In genomic region chr18:10670856-10671255, GRCh38 we compare ENCODE assay signal across 14 cellular contexts.
DNase-seq lines count a peak whose midpoint lies in the region; ATAC-seq, FAIRE-seq and TF ChIP-seq lines count a peak whose summit lies in the region.
"Had no signal": no experiment of that assay in that cellular context is flagged by ENCODE, and none has a peak within 500 bp of the region (broad histone marks: within the 10 kb centered on the region; RNA-seq: fewer than 3 reads in every experiment).

No MANE protein-coding gene starts in this region.

- POLR2A ChIA-PET in HepG2 (lab: Yijun Ruan, JAX) = no interaction called here

- TF ChIP-seq EP300 in HepG2 (IDR thresholded peaks at IDR 0.05; ENCODE audit: low read depth in 2 of 2, low read length in 2 of 2) (no peak), HepG2 (CRISPR knock-in tag; IDR thresholded peaks at IDR 0.05; ENCODE audit: borderline replicate concordance) (no peak)

- in situ Hi-C loops in HepG2 (cut with HindIII; ENCODE audit: extremely low pct_ligation_motif_present, low pct_unique_long_range_greater_than_20kb) = no loop called here

- H3K9me3 Mint-ChIP-seq in type B pancreatic cell (no peaks in the 10 kb centered on the region), immature natural killer cell (peaks cover 0 to 2% (median 0%) of the 10 kb centered on the region in 6 donors)
- H3K9me3 Mint-ChIP-seq: CD4-positive, CD25-positive, alpha-beta regulatory T cell had no signal

- H3K4me3 ChIP-seq in HepG2 (replicated peaks in 1 of 3; ENCODE audit: insufficient read depth in 1 of 3, low read depth in 2 of 3, low read length in 3 of 3) (no peak overlapping the region), right lobe of liver (no peak overlapping the region)
- H3K4me3 ChIP-seq: BLaER1 treated with 17β-estradiol and CSF1 and Interleukin-3, amounts not matched to agents 10 nM and 100 nM; HAP-1 had no signal

- H3K36me3 ChIP-seq in HepG2 (replicated peaks in 1 of 2; ENCODE audit: control insufficient read depth in 1 of 2, insufficient read depth in 2 of 2, low read length in 2 of 2) (no peaks in the 10 kb centered on the region), right lobe of liver (no peaks in the 10 kb centered on the region)
- H3K36me3 ChIP-seq: BLaER1 treated with 17β-estradiol and CSF1 and Interleukin-3, amounts not matched to agents 10 nM and 100 nM; HAP-1 had no signal

- no peak for FAIRE-seq in HepG2 (lab: Jason Lieb, UNC)
- FAIRE-seq: GM12892, H1 had no signal

- 87% methylated on average over 5 of the region's 5 CpGs for WGBS in HepG2 (ENCODE audit: low lambda C conversion rate)
- 85% methylated on average over 4 of the region's 5 CpGs for WGBS in right lobe of liver (ENCODE audit: insufficient coverage, low coverage, low lambda C conversion rate, missing lambda C conversion rate)

- H3K4me1 Mint-ChIP-seq in type B pancreatic cell (ENCODE audit: unreplicated experiment) = peaks cover 4% of the 10 kb centered on the region
- no peaks in the 10 kb centered on the region for H3K4me1 Mint-ChIP-seq in immature natural killer cell
- H3K4me1 Mint-ChIP-seq: CD4-positive, CD25-positive, alpha-beta regulatory T cell had no signal

- H3K79me2 ChIP-seq in HepG2 (ENCODE audit: insufficient read depth, low read length) = no peaks in the 10 kb centered on the region

- TF ChIP-seq CTCF in HepG2 (CRISPR knock-in tag; IDR thresholded peaks at IDR 0.05) (no peak), right lobe of liver (IDR thresholded peaks at IDR 0.05) (no peak), type B pancreatic cell (conservative IDR thresholded peaks at IDR 0.05) (no peak)

- intact Hi-C loops in HepG2 (cut with micrococcal nuclease; ENCODE audit: unreplicated experiment) = no loop called here
- intact Hi-C loops in right lobe of liver (cut with DNase I) = no loop called here

- TF ChIP-seq POLR2A in HepG2 (IDR thresholded peaks at IDR 0.05; ENCODE audit: insufficient read depth in 1 of 2, low read depth in 2 of 2, low read length in 2 of 2) = no peak
- TF ChIP-seq POLR2A in right lobe of liver (IDR thresholded peaks at IDR 0.05) = no peak

- H3K36me3 Mint-ChIP-seq in type B pancreatic cell = peaks cover 2% of the 10 kb centered on the region
- no peaks in the 10 kb centered on the region for H3K36me3 Mint-ChIP-seq in immature natural killer cell
- H3K36me3 Mint-ChIP-seq: CD4-positive, CD25-positive, alpha-beta regulatory T cell had no signal

- H3K4me2 ChIP-seq in HepG2 (ENCODE audit: low read depth, low read length) = no peak overlapping the region
- H3K4me2 ChIP-seq: BLaER1 treated with 17β-estradiol and CSF1 and Interleukin-3, amounts not matched to agents 10 nM and 100 nM had no signal

- H3K27ac Mint-ChIP-seq in type B pancreatic cell (no peak overlapping the region), immature natural killer cell (no peak overlapping the region)
- H3K27ac Mint-ChIP-seq: CD4-positive, CD25-positive, alpha-beta regulatory T cell had no signal

- no peak overlapping the region for H3K4me3 Mint-ChIP-seq in type B pancreatic cell
- H3K4me3 Mint-ChIP-seq in immature natural killer cell = no peak overlapping the region
- H3K4me3 Mint-ChIP-seq: CD4-positive, CD25-positive, alpha-beta regulatory T cell had no signal

- TSS peak; percentile 47 for BruUV-seq in HepG2 (replicated peaks; lab: Mats Ljungman, UMichigan)

- CTCF ChIA-PET in HepG2 (lab: Yijun Ruan, JAX; ENCODE audit: low intra/inter-chr PET ratio, low total read pairs) = no interaction called here

- no peak overlapping the region for H3K27ac ChIP-seq in HepG2 (ENCODE audit: extremely low read length, insufficient read depth, low read length)
- no peak overlapping the region for H3K27ac ChIP-seq in right lobe of liver
- H3K27ac ChIP-seq: BLaER1 treated with 17β-estradiol and CSF1 and Interleukin-3, amounts not matched to agents 10 nM and 100 nM had no signal

- H4K20me1 ChIP-seq in HepG2 (ENCODE audit: insufficient read depth, low read length) = no peaks in the 10 kb centered on the region
- H4K20me1 ChIP-seq: BLaER1 treated with 17β-estradiol and CSF1 and Interleukin-3, amounts not matched to agents 10 nM and 100 nM had no signal

- TF ChIP-seq RAD21 in HepG2 (CRISPR knock-in tag; IDR thresholded peaks at IDR 0.05) = no peak

- H3K27me3 ChIP-seq in HepG2 (ENCODE audit: control insufficient read depth in 1 of 2, insufficient read depth in 2 of 2, low read length in 2 of 2) (no peaks in the 10 kb centered on the region), right lobe of liver (no peaks in the 10 kb centered on the region)
- H3K27me3 ChIP-seq: BLaER1 treated with 17β-estradiol and CSF1 and Interleukin-3, amounts not matched to agents 10 nM and 100 nM had no signal

- H3K27me3 Mint-ChIP-seq in type B pancreatic cell (no peaks in the 10 kb centered on the region), immature natural killer cell (ENCODE audit: low read depth in 3 of 3) (peaks cover 0 to under 1% (median 0%) of the 10 kb centered on the region in 3 donors)
- H3K27me3 Mint-ChIP-seq: CD4-positive, CD25-positive, alpha-beta regulatory T cell had no signal

- DNase-seq in HepG2 (ENCODE audit: low spot score) (no peak), right lobe of liver (no peak), NCI-H146 treated with DMSO at 0.1 percent for 48 hours (lab: John Stamatoyannopoulos, UW; ENCODE audit: unreplicated experiment) (peak; percentile 67), medulla oblongata (ENCODE audit: extremely low spot score) (peak; percentile 31), NCI-H2081 treated with DMSO at 0.1 percent for 48 hours (lab: John Stamatoyannopoulos, UW) (no peak), type B pancreatic cell (ENCODE audit: extremely low spot score, unreplicated experiment) (no peak), immature natural killer cell (no peak)
- DNase-seq: ACHN; CD4-positive, CD25-positive, alpha-beta regulatory T cell; DMS 273 treated with DMSO at 0.1 percent for 48 hours had no signal

- ATAC-seq in HepG2 = no peak
- no peak for ATAC-seq in right lobe of liver

- H3K4me1 ChIP-seq in HepG2 (ENCODE audit: insufficient read depth, low read length) (no peaks in the 10 kb centered on the region), right lobe of liver (no peaks in the 10 kb centered on the region)
- H3K4me1 ChIP-seq: BLaER1 treated with 17β-estradiol and CSF1 and Interleukin-3, amounts not matched to agents 10 nM and 100 nM; HAP-1 had no signal

- no peaks in the 10 kb centered on the region for H3K9me3 ChIP-seq in HepG2 (ENCODE audit: low read length)
- no peaks in the 10 kb centered on the region for H3K9me3 ChIP-seq in right lobe of liver
- H3K9me3 ChIP-seq: BLaER1 treated with 17β-estradiol and CSF1 and Interleukin-3, amounts not matched to agents 10 nM and 100 nM; HAP-1 had no signal

- H3K9ac ChIP-seq in HepG2 (ENCODE audit: insufficient read depth, low read depth, low read length) = no peak overlapping the region
- H3K9ac ChIP-seq: BLaER1 treated with 17β-estradiol and CSF1 and Interleukin-3, amounts not matched to agents 10 nM and 100 nM had no signal

- no peak overlapping the region for H2AFZ ChIP-seq in HepG2 (ENCODE audit: low read length)

TF ChIP-seq in HepG2, 621 proteins besides CTCF, POLR2A, EP300 and RAD21 (continues in another document):
- TF ChIP-seq, protein P1, sequence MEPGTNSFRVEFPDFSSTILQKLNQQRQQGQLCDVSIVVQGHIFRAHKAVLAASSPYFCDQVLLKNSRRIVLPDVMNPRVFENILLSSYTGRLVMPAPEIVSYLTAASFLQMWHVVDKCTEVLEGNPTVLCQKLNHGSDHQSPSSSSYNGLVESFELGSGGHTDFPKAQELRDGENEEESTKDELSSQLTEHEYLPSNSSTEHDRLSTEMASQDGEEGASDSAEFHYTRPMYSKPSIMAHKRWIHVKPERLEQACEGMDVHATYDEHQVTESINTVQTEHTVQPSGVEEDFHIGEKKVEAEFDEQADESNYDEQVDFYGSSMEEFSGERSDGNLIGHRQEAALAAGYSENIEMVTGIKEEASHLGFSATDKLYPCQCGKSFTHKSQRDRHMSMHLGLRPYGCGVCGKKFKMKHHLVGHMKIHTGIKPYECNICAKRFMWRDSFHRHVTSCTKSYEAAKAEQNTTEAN (CRISPR knock-in tag; conservative IDR thresholded peaks at IDR 0.05) = no peak
- TF ChIP-seq POLR2AphosphoS5 (IDR thresholded peaks at IDR 0.05; ENCODE audit: low read depth, low read length) (no peak), IRX3 (CRISPR knock-in tag; IDR thresholded peaks at IDR 0.05; ENCODE audit: borderline replicate concordance, low read depth) (no peak), AGO1 (IDR thresholded peaks at IDR 0.05; ENCODE audit: low read depth, low read length, poor library complexity, severe bottlenecking) (no peak), SMYD3 (CRISPR knock-in tag; IDR thresholded peaks at IDR 0.05) (no peak), ZBTB34 (CRISPR knock-in tag; IDR thresholded peaks at IDR 0.05) (no peak), NKX3-1 (CRISPR knock-in tag; IDR thresholded peaks at IDR 0.05) (no peak), HOXD1 (CRISPR knock-in tag; IDR thresholded peaks at IDR 0.05) (no peak), ZNF446 (CRISPR knock-in tag; IDR thresholded peaks at IDR 0.05) (no peak), AKAP8 (CRISPR knock-in tag; IDR thresholded peaks at IDR 0.05) (no peak), MAF1 (CRISPR knock-in tag; IDR thresholded peaks at IDR 0.05; ENCODE audit: borderline replicate concordance) (no peak), ZNF879 (CRISPR knock-in tag; IDR thresholded peaks at IDR 0.05) (no peak), ERF (CRISPR knock-in tag; IDR thresholded peaks at IDR 0.05) (no peak), HHEX (CRISPR knock-in tag; IDR thresholded peaks at IDR 0.05) (no peak), NFIB (CRISPR knock-in tag; IDR thresholded peaks at IDR 0.05; ENCODE audit: borderline replicate concordance) (no peak), NFKB2 (CRISPR knock-in tag; IDR thresholded peaks at IDR 0.05; ENCODE audit: borderline replicate concordance) (no peak)

Comparison
In these comparisons a context has a peak if more than half of its experiments do, and no peak if none do; other contexts are left out.
1. DNase-seq: peak in NCI-H146 treated with DMSO at 0.1 percent for 48 hours (single experiment) and medulla oblongata (single experiment); none in HepG2 (single experiment), right lobe of liver (0 of 3), NCI-H2081 treated with DMSO at 0.1 percent for 48 hours (single experiment), type B pancreatic cell (single experiment) and immature natural killer cell (0 of 3).